22 cellular contexts compared by ENCODE assay signal in genomic region chr22:20124083-20124787, GRCh38. TPM values are rescaled to one million over a fixed set of nuclear protein-coding genes. Genes with fewer than 3 reads are reported as not detected.
A peak's percentile ranks its signal among the peaks of the same experiment; 100 is the strongest.
DNase-seq lines count a peak whose midpoint lies in the region; ATAC-seq, FAIRE-seq and TF ChIP-seq lines count a peak whose summit lies in the region.
"Had no signal": no experiment of that assay in that cellular context is flagged by ENCODE, and none has a peak within 500 bp of the region (broad histone marks: within the 10 kb centered on the region; RNA-seq: fewer than 3 reads in every experiment).

No MANE protein-coding gene starts in this region.

- no peaks in the 10 kb centered on the region for H3K9me3 ChIP-seq in BLaER1
- no peaks in the 10 kb centered on the region for H3K9me3 ChIP-seq in K562 (replicated peaks; ENCODE audit: control insufficient read depth, insufficient read depth, low read depth, low read length)
- no peaks in the 10 kb centered on the region for H3K9me3 ChIP-seq in spleen
- H3K9me3 ChIP-seq: A549, HAP-1 had no signal

- H4K20me1 ChIP-seq in BLaER1, result peaks cover 92% of the 10 kb centered on the region
- peaks cover 78% of the 10 kb centered on the region for H4K20me1 ChIP-seq in K562 (replicated peaks; ENCODE audit: control insufficient read depth, insufficient read depth, low read length)

- no peak for ATAC-seq in K562
- ATAC-seq: A549 had no signal

- H3K9ac ChIP-seq in BLaER1, result peak overlapping the region; percentile 42
- peak overlapping the region in 1 of 2 experiments; percentile 82; a peak in 2 of 4 replicates for H3K9ac ChIP-seq in K562 (ENCODE audit: insufficient read depth in 1 of 2, low read depth in 2 of 2, low read length in 2 of 2)

- H3K27ac Mint-ChIP-seq in nephron progenitor cell, result peak overlapping the region; percentile 93

- no peak for TF ChIP-seq RAD21 in K562 (CRISPR knock-in tag; conservative IDR thresholded peaks at IDR 0.05 in 1 of 2, IDR thresholded peaks at IDR 0.05 in 1 of 2)

- peaks cover 23% of the 10 kb centered on the region for H3K4me1 Mint-ChIP-seq in nephron progenitor cell

- H3K4me3 ChIP-seq in BLaER1, result no peak overlapping the region
- no peak overlapping the region for H3K4me3 ChIP-seq in K562
- no peak overlapping the region for H3K4me3 ChIP-seq in spleen
- H3K4me3 ChIP-seq: A549, HAP-1 had no signal

- POLR2A ChIA-PET in K562 (lab: Yijun Ruan, JAX), result interaction anchor here (0.6 to 8.3 kb wide), 16 partner anchors 11 to 1509 kb away, joined by 3 to 115 read pairs (median 3); partner anchors contain the start of genes HIRA and TANGO2

- peaks cover 55% of the 10 kb centered on the region for H3K79me2 ChIP-seq in K562 (ENCODE audit: control insufficient read depth, insufficient read depth, low read length)

- H3K36me3 ChIP-seq in BLaER1 (peaks cover 93% of the 10 kb centered on the region), K562 (ENCODE audit: control insufficient read depth, insufficient read depth, low read length) (peaks cover 90% of the 10 kb centered on the region), spleen (peaks cover 0 to 83% (median 59%) of the 10 kb centered on the region in 6 donors)

- peaks cover 3% of the 10 kb centered on the region for H3K27me3 Mint-ChIP-seq in nephron progenitor cell (ENCODE audit: low read depth, poor library complexity)

- H3K4me2 ChIP-seq in BLaER1 (peak overlapping the region; percentile 79), K562 (ENCODE audit: insufficient read depth, low read length) (no peak overlapping the region)
- H3K4me2 ChIP-seq: A549 had no signal

- H3K9me1 ChIP-seq in K562 (ENCODE audit: control insufficient read depth, insufficient read depth, low read length), result no peaks in the 10 kb centered on the region

- H3K4me3 Mint-ChIP-seq in nephron progenitor cell, result no peak overlapping the region

- no peak for TF ChIP-seq EP300 in K562 (IDR thresholded peaks at IDR 0.05; ENCODE audit: low read length)

- FAIRE-seq in K562 (lab: Jason Lieb, UNC), result no peak
- FAIRE-seq: A549 had no signal

- H3K27me3 ChIP-seq in BLaER1 (no peaks in the 10 kb centered on the region), K562 (ENCODE audit: control insufficient read depth in 2 of 2, insufficient read depth in 2 of 2, low read length in 2 of 2) (no peaks in the 10 kb centered on the region), spleen (replicated peaks in 1 of 7) (no peaks in the 10 kb centered on the region)

- DNase-seq in K562 (ENCODE audit: extremely low read depth in 1 of 4, low spot score in 3 of 4) (no peak), nephron progenitor cell (no peak), EL (no peak), medulla oblongata (ENCODE audit: extremely low spot score) (no peak), NCI-H1930 (lab: John Stamatoyannopoulos, UW) (no peak), spleen (no peak)
- DNase-seq: DMS79 treated with DMSO at 0.1 percent for 48 hours, IMR-90, Karpas-422, NCI-H1436, NCI-H2029, NCI-H345, NCI-H524 treated with DMSO at 0.1 percent for 48 hours, SHP77 treated with DMSO at 0.1 percent for 48 hours had no signal

- H3K36me3 Mint-ChIP-seq in nephron progenitor cell (ENCODE audit: low read depth), result peaks cover 56% of the 10 kb centered on the region

- no TSS peak for BruUV-seq in K562 (replicated peaks; lab: Mats Ljungman, UMichigan)

- no peak for TF ChIP-seq CTCF in K562 (IDR thresholded peaks at IDR 0.05 in 2 of 3, conservative IDR thresholded peaks at IDR 0.05 in 1 of 3; ENCODE audit: insufficient read depth in 2 of 3, low read depth in 1 of 3, low read length in 3 of 3)
- TF ChIP-seq CTCF in nephron progenitor cell (IDR thresholded peaks at IDR 0.05), result no peak
- TF ChIP-seq CTCF in spleen (IDR thresholded peaks at IDR 0.05 in 8 of 11, conservative IDR thresholded peaks at IDR 0.05 in 3 of 11), result no peak

- intact Hi-C loops in K562 (cut with micrococcal nuclease), result no loop called here
- intact Hi-C loops in spleen (cut with DNase I; ENCODE audit: low total_unique reads), result loop anchor here (10.0 kb wide), 1 partner anchor 149 kb away; no protein-coding TSS in a partner anchor

- H3K27ac ChIP-seq in BLaER1 (peak overlapping the region; percentile 44), K562 (ENCODE audit: extremely low read depth, low read depth, low read length) (no peak overlapping the region), spleen (peak overlapping the region in 1 of 8 donors; percentile 61)
- H3K27ac ChIP-seq: A549, C4-2B, HL-60 had no signal

- in situ Hi-C loops in K562 (cut with MboI), result no loop called here

- WGBS in K562 (ENCODE audit: insufficient coverage, low coverage, missing lambda C conversion rate), result 95% methylated on average over 11 of the region's 11 CpGs
- 91 to 100% (median 92%) methylated on average over 8 to 11 of the region's 11 CpGs for WGBS in spleen, 5 donors

- H3K4me1 ChIP-seq in BLaER1, result peaks cover 91% of the 10 kb centered on the region
- H3K4me1 ChIP-seq in K562 (replicated peaks in 1 of 2; ENCODE audit: control insufficient read depth in 2 of 2, insufficient read depth in 2 of 2, low read length in 2 of 2), result peaks cover 7 to 77% of the 10 kb centered on the region in 2 experiments; a peak in 4 of 5 replicates
- H3K4me1 ChIP-seq in spleen, result peaks cover 0 to 72% (median 29%) of the 10 kb centered on the region in 6 donors

- no peaks in the 10 kb centered on the region for H3K9me3 Mint-ChIP-seq in nephron progenitor cell

- TF ChIP-seq POLR2A in GM19193 (IDR thresholded peaks at IDR 0.05; ENCODE audit: extremely low read depth, insufficient read depth, insufficient read length) (peak; percentile 18), K562 (conservative IDR thresholded peaks at IDR 0.05) (peak; percentile 62), spleen (IDR thresholded peaks at IDR 0.05) (no peak)

- CTCF ChIA-PET in K562 (lab: Yijun Ruan, JAX; ENCODE audit: low intra/inter-chr PET ratio), result interaction anchor here (1.1 kb wide), 1 partner anchor 154 kb away, joined by 3 read pairs; no protein-coding TSS in a partner anchor

- no peak overlapping the region for H2AFZ ChIP-seq in K562 (ENCODE audit: low read depth, low read length)

RNA-seq across cellular contexts. Expression of gene TRMT2A, which starts 7.2 kb away (rescaled TPM):
- total RNA-seq in K562 (2011; cell fraction: chromatin; rRNA removed; ENCODE audit: low replicate concordance), result 249 and 785 TPM in 2 replicates
- total RNA-seq in K562 (2011; cell fraction: nucleolus; rRNA removed), result 623 and 778 TPM in 2 replicates
- total RNA-seq in K562 (2011; cell fraction: nucleoplasm; rRNA removed), result 344 and 378 TPM in 2 replicates
- total RNA-seq in K562 (2014; rRNA removed) (203 and 254 TPM in 2 replicates), K562 (2014; rRNA removed; fragmentation: Illumina TruSeq; extraction: Trizol) (31.5 and 47.4 TPM in 2 replicates), K562 (2015; rRNA removed; fragmentation: Illumina TruSeq; extraction: Trizol) (151 and 170 TPM in 2 replicates), K562 (2021) (222 and 242 TPM in 2 replicates), spleen (10 to 100 TPM; 70.4 to 89.8 (median 79.3) TPM)
- polyA plus RNA-seq in K562 (2011; rRNA removed) (102 and 189 TPM in 2 replicates), K562 (2014; fragmentation: Illumina TruSeq; extraction: Trizol) (140 and 177 TPM in 2 replicates), K562 (2014; fragmentation: Nextera tagmentation; extraction: Ambion mirVana) (1 to 10 TPM; 1.6 to 6.6 TPM), K562 (2014; rRNA removed) (258 and 265 TPM in 2 replicates), spleen (100 to 1,000 TPM in 2 of 3 donors, 10 to 100 TPM in 1; 75.1 to 142 (median 132) TPM)
- 155 and 253 TPM in 2 replicates for polyA plus RNA-seq in K562 (2011; cell fraction: cytosol; rRNA removed)
- polyA plus RNA-seq in K562 (2011; cell fraction: nucleus; rRNA removed), result 1,476 and 1,701 TPM in 2 replicates
- 173 and 189 TPM in 2 replicates for polyA plus RNA-seq in K562 (2012)
- 57.9 and 72.9 TPM in 2 replicates for polyA minus RNA-seq in K562 (2011; rRNA and poly(A)+ RNA removed)
- 87.3 and 128 TPM in 2 replicates for polyA minus RNA-seq in K562 (2011; cell fraction: cytosol; rRNA and poly(A)+ RNA removed)
- polyA minus RNA-seq in K562 (2011; cell fraction: nucleus; rRNA and poly(A)+ RNA removed), result 286 and 369 TPM in 2 replicates

RNA-seq across cellular contexts. Expression of gene ZDHHC8, which starts 7.4 kb away (rescaled TPM):
- total RNA-seq in K562 (2011; cell fraction: chromatin; rRNA removed; ENCODE audit: low replicate concordance), result 77.3 and 229 TPM in 2 replicates
- total RNA-seq in K562 (2011; cell fraction: nucleolus; rRNA removed), result 110 and 113 TPM in 2 replicates
- total RNA-seq in K562 (2011; cell fraction: nucleoplasm; rRNA removed), result 89.5 and 103 TPM in 2 replicates
- 16.4 and 27.9 TPM in 2 replicates for total RNA-seq in K562 (2014; rRNA removed)
- 4.5 and 7.5 TPM in 2 replicates for total RNA-seq in K562 (2014; rRNA removed; fragmentation: Illumina TruSeq; extraction: Trizol)
- total RNA-seq in K562 (2015; rRNA removed; fragmentation: Illumina TruSeq; extraction: Trizol), result 9.8 and 11.3 TPM in 2 replicates
- total RNA-seq in K562 (2021), result 99.5 and 109 TPM in 2 replicates
- polyA plus RNA-seq in K562 (2011; rRNA removed), result 21.3 and 39.4 TPM in 2 replicates
- 30.5 and 34.1 TPM in 2 replicates for polyA plus RNA-seq in K562 (2011; cell fraction: cytosol; rRNA removed)
- polyA plus RNA-seq in K562 (2011; cell fraction: nucleus; rRNA removed), result 388 and 500 TPM in 2 replicates
- 47.3 and 69.3 TPM in 2 replicates for polyA plus RNA-seq in K562 (2012)
- polyA plus RNA-seq in K562 (2014; fragmentation: Illumina TruSeq; extraction: Trizol), result 34.6 and 58.2 TPM in 2 replicates
- polyA plus RNA-seq in K562 (2014; fragmentation: Nextera tagmentation; extraction: Ambion mirVana), result under 1 TPM; 0.04 to 0.15 TPM
- polyA plus RNA-seq in K562 (2014; rRNA removed), result 74.5 and 108 TPM in 2 replicates
- 5.1 and 6.4 TPM in 2 replicates for polyA minus RNA-seq in K562 (2011; rRNA and poly(A)+ RNA removed)
- polyA minus RNA-seq in K562 (2011; cell fraction: cytosol; rRNA and poly(A)+ RNA removed), result 26.3 and 42.5 TPM in 2 replicates
- polyA minus RNA-seq in K562 (2011; cell fraction: nucleus; rRNA and poly(A)+ RNA removed), result 38.9 and 55.3 TPM in 2 replicates
- total RNA-seq in spleen, result 10 to 100 TPM; 24.3 to 71.5 (median 57.5) TPM
- 10 to 100 TPM; 12.7 to 37.8 (median 21.4) TPM for polyA plus RNA-seq in spleen

RNA-seq across cellular contexts. Expression of gene RANBP1, which starts 8.3 kb away (rescaled TPM):
- 525 and 801 TPM in 2 replicates for total RNA-seq in K562 (2011; cell fraction: chromatin; rRNA removed; ENCODE audit: low replicate concordance)
- 523 and 591 TPM in 2 replicates for total RNA-seq in K562 (2011; cell fraction: nucleolus; rRNA removed)
- total RNA-seq in K562 (2011; cell fraction: nucleoplasm; rRNA removed), result 545 and 554 TPM in 2 replicates
- total RNA-seq in K562 (2014; rRNA removed), result 2,045 and 2,260 TPM in 2 replicates
- total RNA-seq in K562 (2014; rRNA removed; fragmentation: Illumina TruSeq; extraction: Trizol), result 1,191 and 1,409 TPM in 2 replicates
- total RNA-seq in K562 (2015; rRNA removed; fragmentation: Illumina TruSeq; extraction: Trizol), result 1,591 and 1,659 TPM in 2 replicates
- total RNA-seq in K562 (2021), result 1,289 and 1,311 TPM in 2 replicates
- 1,082 and 1,351 TPM in 2 replicates for polyA plus RNA-seq in K562 (2011; rRNA removed)
- 950 and 1,655 TPM in 2 replicates for polyA plus RNA-seq in K562 (2011; cell fraction: cytosol; rRNA removed)
- polyA plus RNA-seq in K562 (2011; cell fraction: nucleus; rRNA removed), result 1,008 and 1,512 TPM in 2 replicates
- 795 and 1,074 TPM in 2 replicates for polyA plus RNA-seq in K562 (2012)
- 1,518 and 1,621 TPM in 2 replicates for polyA plus RNA-seq in K562 (2014; fragmentation: Illumina TruSeq; extraction: Trizol)
- 100 to 1,000 TPM; 162 to 207 TPM for polyA plus RNA-seq in K562 (2014; fragmentation: Nextera tagmentation; extraction: Ambion mirVana)
- 2,237 and 2,891 TPM in 2 replicates for polyA plus RNA-seq in K562 (2014; rRNA removed)
- 896 and 959 TPM in 2 replicates for polyA minus RNA-seq in K562 (2011; rRNA and poly(A)+ RNA removed)
- 618 and 835 TPM in 2 replicates for polyA minus RNA-seq in K562 (2011; cell fraction: cytosol; rRNA and poly(A)+ RNA removed)
- polyA minus RNA-seq in K562 (2011; cell fraction: nucleus; rRNA and poly(A)+ RNA removed), result 183 and 414 TPM in 2 replicates
- total RNA-seq in spleen, result 100 to 1,000 TPM in 3 of 7 donors, 10 to 100 TPM in 4; 56.7 to 111 (median 88.5) TPM
- 100 to 1,000 TPM in 2 of 3 donors, 10 to 100 TPM in 1; 52.6 to 106 (median 101) TPM for polyA plus RNA-seq in spleen

RNA-seq across cellular contexts. Expression of gene CCDC188, which starts 26.6 kb away (rescaled TPM):
- total RNA-seq in K562 (2011; cell fraction: chromatin; rRNA removed; ENCODE audit: low replicate concordance), result not detected in 2 replicates
- not detected in 2 replicates for total RNA-seq in K562 (2011; cell fraction: nucleolus; rRNA removed)
- not detected in 2 replicates for total RNA-seq in K562 (2011; cell fraction: nucleoplasm; rRNA removed)
- total RNA-seq in K562 (2014; rRNA removed), result not detected in 2 replicates
- not detected in 2 replicates for total RNA-seq in K562 (2014; rRNA removed; fragmentation: Illumina TruSeq; extraction: Trizol)
- not detected in 2 replicates for total RNA-seq in K562 (2015; rRNA removed; fragmentation: Illumina TruSeq; extraction: Trizol)
- not detected in 2 replicates for total RNA-seq in K562 (2021)
- not detected in 2 replicates for polyA plus RNA-seq in K562 (2011; rRNA removed)
- polyA plus RNA-seq in K562 (2011; cell fraction: cytosol; rRNA removed), result not detected in 2 replicates
- polyA plus RNA-seq in K562 (2011; cell fraction: nucleus; rRNA removed), result not detected in 2 replicates
- 0.26 TPM in 1 of 2 replicates, not detected in the other for polyA plus RNA-seq in K562 (2012)
- not detected in 2 replicates for polyA plus RNA-seq in K562 (2014; fragmentation: Illumina TruSeq; extraction: Trizol)
- polyA plus RNA-seq in K562 (2014; fragmentation: Nextera tagmentation; extraction: Ambion mirVana), result not detected
- not detected in 2 replicates for polyA plus RNA-seq in K562 (2014; rRNA removed)
- not detected in 2 replicates for polyA minus RNA-seq in K562 (2011; rRNA and poly(A)+ RNA removed)
- not detected in 2 replicates for polyA minus RNA-seq in K562 (2011; cell fraction: cytosol; rRNA and poly(A)+ RNA removed)
- not detected in 2 replicates for polyA minus RNA-seq in K562 (2011; cell fraction: nucleus; rRNA and poly(A)+ RNA removed)
- 1 to 10 TPM in 4 of 7 donors, under 1 TPM in 2, not detected in 1; 0.69 to 7.6 (median 1.8) TPM for total RNA-seq in spleen
- 1 to 10 TPM in 2 of 3 donors, under 1 TPM in 1; 0.29 to 6.1 (median 1.7) TPM for polyA plus RNA-seq in spleen
- total RNA-seq: G401, IMR-90, RPMI7951 had no signal
- polyA plus RNA-seq: A549 had no signal

RNA-seq across cellular contexts. Expression of gene DGCR8, which starts 44.2 kb away (rescaled TPM):
- 638 and 1,105 TPM in 2 replicates for total RNA-seq in K562 (2011; cell fraction: chromatin; rRNA removed; ENCODE audit: low replicate concordance)
- total RNA-seq in K562 (2011; cell fraction: nucleolus; rRNA removed), result 550 and 577 TPM in 2 replicates
- total RNA-seq in K562 (2011; cell fraction: nucleoplasm; rRNA removed), result 502 and 511 TPM in 2 replicates
- total RNA-seq in K562 (2014; rRNA removed), result 107 and 108 TPM in 2 replicates
- total RNA-seq in K562 (2014; rRNA removed; fragmentation: Illumina TruSeq; extraction: Trizol), result 43.7 and 49.4 TPM in 2 replicates
- total RNA-seq in K562 (2015; rRNA removed; fragmentation: Illumina TruSeq; extraction: Trizol), result 80.1 and 81.2 TPM in 2 replicates
- 116 and 119 TPM in 2 replicates for total RNA-seq in K562 (2021)
- 81.8 and 155 TPM in 2 replicates for polyA plus RNA-seq in K562 (2011; rRNA removed)
- 51.2 and 92.7 TPM in 2 replicates for polyA plus RNA-seq in K562 (2011; cell fraction: cytosol; rRNA removed)
- polyA plus RNA-seq in K562 (2011; cell fraction: nucleus; rRNA removed), result 1,167 and 1,418 TPM in 2 replicates
- polyA plus RNA-seq in K562 (2012), result 76.7 and 85.3 TPM in 2 replicates
- polyA plus RNA-seq in K562 (2014; fragmentation: Illumina TruSeq; extraction: Trizol), result 70.4 and 75.0 TPM in 2 replicates
- 1 to 10 TPM; 5.9 to 7.7 TPM for polyA plus RNA-seq in K562 (2014; fragmentation: Nextera tagmentation; extraction: Ambion mirVana)
- 135 and 144 TPM in 2 replicates for polyA plus RNA-seq in K562 (2014; rRNA removed)
- polyA minus RNA-seq in K562 (2011; rRNA and poly(A)+ RNA removed), result 62.1 and 82.0 TPM in 2 replicates
- 35.2 and 46.4 TPM in 2 replicates for polyA minus RNA-seq in K562 (2011; cell fraction: cytosol; rRNA and poly(A)+ RNA removed)
- polyA minus RNA-seq in K562 (2011; cell fraction: nucleus; rRNA and poly(A)+ RNA removed), result 210 and 349 TPM in 2 replicates
- total RNA-seq in spleen, result 10 to 100 TPM; 25.1 to 62.7 (median 36.1) TPM
- 10 to 100 TPM in 2 of 3 donors, 1 to 10 TPM in 1; 7.8 to 17.1 (median 14.3) TPM for polyA plus RNA-seq in spleen

Comparison
In these comparisons a context has a peak if more than half of its experiments do, and no peak if none do; other contexts are left out.
1. POLR2A ChIP-seq: peak in GM19193 (single experiment) and K562 (single experiment); none in spleen (0 of 3).
2. RNA of gene RANBP1, which starts 8.3 kb away (total RNA-seq): 523 to 2,260 TPM in K562; 56.7 to 111 TPM in spleen; every median in the first group is over 4 times any median in the second.